8 cellular contexts compared by ENCODE assay signal in the genomic region with DNA sequence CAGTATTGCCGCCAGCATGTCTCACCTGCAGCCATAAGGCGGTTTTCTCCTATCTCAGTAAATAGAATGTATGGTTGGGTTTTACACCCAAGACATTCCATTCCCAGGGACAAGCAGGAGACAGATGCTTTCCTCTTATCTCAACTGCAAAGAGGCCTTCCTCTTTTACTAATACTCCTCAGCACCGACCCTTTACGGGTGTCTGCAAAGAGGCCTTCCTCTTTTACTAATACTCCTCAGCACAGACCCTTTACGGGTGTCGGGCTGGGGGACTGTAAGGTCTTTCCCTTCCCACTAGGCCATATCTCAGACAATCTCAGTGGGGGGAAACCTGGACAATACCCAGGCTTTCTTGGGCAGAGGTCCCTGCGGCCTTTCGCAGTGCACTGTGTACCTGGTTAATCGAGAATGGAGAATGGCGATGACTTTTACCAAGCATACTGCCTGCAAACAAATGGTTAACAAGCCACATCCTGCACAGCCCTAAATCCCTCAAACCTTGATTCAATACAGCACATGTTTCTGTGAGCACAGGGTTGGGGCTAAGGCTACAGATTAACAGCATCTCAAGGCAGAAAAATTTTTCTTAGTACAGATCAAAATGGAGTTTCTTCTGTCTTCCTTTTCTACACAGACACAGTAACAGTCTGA. TPM values are rescaled to one million over a fixed set of nuclear protein-coding genes. Genes with fewer than 3 reads are reported as not detected.
DNase-seq lines count a peak whose midpoint lies in the region; ATAC-seq and TF ChIP-seq lines count a peak whose summit lies in the region.
"Not testable (repeated sequence)": the region's sequence is repeated elsewhere in the genome, so short reads cannot be mapped to it uniquely, and the experiment has no call there.

No MANE protein-coding gene starts in this region.

- peak overlapping the region; percentile 84 to 93 for H3K4me3 Mint-ChIP-seq in activated T-cell treated with anti-CD3 and anti-CD28 coated beads, Interleukin-2, amount 50 U/mL, for 72 hours
- peak overlapping the region; percentile 99 for H3K4me3 Mint-ChIP-seq in natural killer cell
- H3K4me3 Mint-ChIP-seq in stimulated activated naive CD8-positive, alpha-beta T cell treated with anti-CD3 and anti-CD28 coated beads, Interleukin-15, Interleukin-2, amounts not matched to agents 100 ng/mL and 50 ng/mL, for 24 hours = peak overlapping the region; percentile 92

- H3K9me3 ChIP-seq in BLaER1 treated with 17β-estradiol and CSF1 and Interleukin-3, amounts not matched to agents 10 nM and 100 nM (replicated peaks in 1 of 11); HUES6 (ENCODE audit: control insufficient read depth, insufficient read depth, low read depth, low read length): not testable (repeated sequence)

- peaks cover 59 to 78% (median 70%) of the 10 kb centered on the region in 11 experiments; a peak in 21 of 22 replicates for H4K20me1 ChIP-seq in BLaER1 treated with 17β-estradiol and CSF1 and Interleukin-3, amounts not matched to agents 10 nM and 100 nM

- not testable (repeated sequence) for H3K9me3 Mint-ChIP-seq in activated T-cell treated with anti-CD3 and anti-CD28 coated beads, Interleukin-2, amount 50 U/mL, for 72 hours; natural killer cell; stimulated activated naive CD8-positive, alpha-beta T cell treated with anti-CD3 and anti-CD28 coated beads, Interleukin-15, Interleukin-2, amounts not matched to agents 100 ng/mL and 50 ng/mL, for 24 hours

- H3K4me3 ChIP-seq in BLaER1 treated with 17β-estradiol and CSF1 and Interleukin-3, amounts not matched to agents 10 nM and 100 nM = peak overlapping the region; percentile 73 to 99 (median 92)
- peak overlapping the region; percentile 84 for H3K4me3 ChIP-seq in HUES6 (ENCODE audit: low read depth, low read length)
- H3K4me3 ChIP-seq in dorsolateral prefrontal cortex = peak overlapping the region; percentile 47 to 100 (median 93)
- peak overlapping the region; percentile 85 for H3K4me3 ChIP-seq in iPS-11a (ENCODE audit: low read depth, low read length)

- H3K27ac Mint-ChIP-seq in activated T-cell treated with anti-CD3 and anti-CD28 coated beads, Interleukin-2, amount 50 U/mL, for 72 hours = peak overlapping the region; percentile 91
- peak overlapping the region; percentile 95 for H3K27ac Mint-ChIP-seq in natural killer cell
- peak overlapping the region; percentile 88 for H3K27ac Mint-ChIP-seq in stimulated activated naive CD8-positive, alpha-beta T cell treated with anti-CD3 and anti-CD28 coated beads, Interleukin-15, Interleukin-2, amounts not matched to agents 100 ng/mL and 50 ng/mL, for 24 hours

- not testable (repeated sequence) for TF ChIP-seq CTCF in dorsolateral prefrontal cortex (IDR thresholded peaks at IDR 0.05 in 54 of 56, conservative IDR thresholded peaks at IDR 0.05 in 2 of 56; ENCODE audit: low read depth in 1 of 56, partially characterized antibody in 56 of 56); natural killer cell (IDR thresholded peaks at IDR 0.05)

- peaks cover 44 to 74% (median 63%) of the 10 kb centered on the region in 10 experiments for H3K4me1 ChIP-seq in BLaER1 treated with 17β-estradiol and CSF1 and Interleukin-3, amounts not matched to agents 10 nM and 100 nM
- peaks cover 25% of the 10 kb centered on the region for H3K4me1 ChIP-seq in HUES6 (ENCODE audit: control insufficient read depth, insufficient read depth, low read length)

- peaks cover 56% of the 10 kb centered on the region for H3K4me1 Mint-ChIP-seq in activated T-cell treated with anti-CD3 and anti-CD28 coated beads, Interleukin-2, amount 50 U/mL, for 72 hours (ENCODE audit: low read depth)
- H3K4me1 Mint-ChIP-seq in natural killer cell = peaks cover 62 to 66% of the 10 kb centered on the region in 2 donors
- H3K4me1 Mint-ChIP-seq in stimulated activated naive CD8-positive, alpha-beta T cell treated with anti-CD3 and anti-CD28 coated beads, Interleukin-15, Interleukin-2, amounts not matched to agents 100 ng/mL and 50 ng/mL, for 24 hours (ENCODE audit: low read depth) = peaks cover 63% of the 10 kb centered on the region

- H3K27me3 ChIP-seq in BLaER1 treated with 17β-estradiol and CSF1 and Interleukin-3, amounts not matched to agents 10 nM and 100 nM; HUES6 (ENCODE audit: control insufficient read depth, insufficient read depth, low read length); dorsolateral prefrontal cortex: not testable (repeated sequence)

- H3K27me3 Mint-ChIP-seq in activated T-cell treated with anti-CD3 and anti-CD28 coated beads, Interleukin-2, amount 50 U/mL, for 72 hours (ENCODE audit: low read depth); natural killer cell (ENCODE audit: low read depth in 2 of 2); stimulated activated naive CD8-positive, alpha-beta T cell treated with anti-CD3 and anti-CD28 coated beads, Interleukin-15, Interleukin-2, amounts not matched to agents 100 ng/mL and 50 ng/mL, for 24 hours: not testable (repeated sequence)

- H3K27ac ChIP-seq in BLaER1 treated with 17β-estradiol and CSF1 and Interleukin-3, amounts not matched to agents 10 nM and 100 nM = peak overlapping the region; percentile 41 to 99 (median 95); a peak in 21 of 22 replicates
- H3K27ac ChIP-seq in HUES6 (ENCODE audit: low read depth, low read length) = not testable (repeated sequence)
- H3K27ac ChIP-seq in dorsolateral prefrontal cortex = peak overlapping the region in 19 of 59 donors; percentile 66 to 94 (median 80)

- not testable (repeated sequence) for H3K36me3 Mint-ChIP-seq in activated T-cell treated with anti-CD3 and anti-CD28 coated beads, Interleukin-2, amount 50 U/mL, for 72 hours (ENCODE audit: insufficient read depth in 2 of 2); natural killer cell
- peaks cover 36% of the 10 kb centered on the region for H3K36me3 Mint-ChIP-seq in stimulated activated naive CD8-positive, alpha-beta T cell treated with anti-CD3 and anti-CD28 coated beads, Interleukin-15, Interleukin-2, amounts not matched to agents 100 ng/mL and 50 ng/mL, for 24 hours (ENCODE audit: low read depth)

- not testable (repeated sequence) for ATAC-seq in activated T-cell treated with anti-CD3 and anti-CD28 coated beads, Interleukin-2, amount 50 U/mL, for 72 hours (replicated peaks in 1 of 2); natural killer cell

- DNase-seq in RKO (ENCODE audit: low spot score) (peak; percentile 22), dorsolateral prefrontal cortex (peak in 1 of 10 donors; percentile 19)
- DNase-seq in activated T-cell treated with anti-CD3 and anti-CD28 coated beads, Interleukin-2, amount 50 U/mL, for 72 hours = peak; percentile 17 to 25
- DNase-seq in natural killer cell = not testable (repeated sequence)

- H3K4me2 ChIP-seq in BLaER1 treated with 17β-estradiol and CSF1 and Interleukin-3, amounts not matched to agents 10 nM and 100 nM = peak overlapping the region; percentile 87 to 98 (median 95)

- H3K36me3 ChIP-seq in BLaER1 treated with 17β-estradiol and CSF1 and Interleukin-3, amounts not matched to agents 10 nM and 100 nM = peaks cover 49 to 58% (median 55%) of the 10 kb centered on the region in 11 experiments
- peaks cover 39% of the 10 kb centered on the region for H3K36me3 ChIP-seq in HUES6 (ENCODE audit: control insufficient read depth, insufficient read depth, low read length)

- intact Hi-C loops in dorsolateral prefrontal cortex (cut with DNase I) = loop anchor here (5.0 to 10.0 kb wide), 4 partner anchors 209 to 339 kb away; partner anchors contain the start of gene XYLB (in 2 of the 2)
- intact Hi-C loops in natural killer cell (cut with micrococcal nuclease) = loop anchor here (2.0 kb wide), 1 partner anchor 1143 kb away; the partner anchor contains the start of genes EPM2AIP1 and MLH1

- peak overlapping the region; percentile 80 to 99 (median 97) for H3K9ac ChIP-seq in BLaER1 treated with 17β-estradiol and CSF1 and Interleukin-3, amounts not matched to agents 10 nM and 100 nM
- H3K9ac ChIP-seq in HUES6 (ENCODE audit: low read length) = peak overlapping the region; percentile 67

RNA-seq across cellular contexts. Expression of gene ACAA1, which starts 1.2 kb away (rescaled TPM):
- 10 to 100 TPM; 49.7 to 52.9 TPM for total RNA-seq in activated T-cell treated with anti-CD3 and anti-CD28 coated beads, Interleukin-2, amount 50 U/mL, for 72 hours
- total RNA-seq in dorsolateral prefrontal cortex (100 to 1,000 TPM in 2 of 120 experiments, 10 to 100 TPM in 118; 60.8 to 105 (median 80.7) TPM), natural killer cell (100 to 1,000 TPM in 1 of 3 donors, 10 to 100 TPM in 2; 79.4 to 101 (median 93.9) TPM)

RNA-seq across cellular contexts. Expression of gene MYD88, which starts 2.7 kb away (rescaled TPM):
- total RNA-seq in activated T-cell treated with anti-CD3 and anti-CD28 coated beads, Interleukin-2, amount 50 U/mL, for 72 hours = 10 to 100 TPM; 27.3 to 38.2 TPM
- total RNA-seq in dorsolateral prefrontal cortex (10 to 100 TPM in 15 of 120 experiments, 1 to 10 TPM in 105; 2.0 to 22.0 (median 6.7) TPM), natural killer cell (10 to 100 TPM; 60.5 to 71.0 (median 67.7) TPM)

RNA-seq across cellular contexts. Expression of gene OXSR1, which starts 29.6 kb away (rescaled TPM):
- 10 to 100 TPM; 46.3 to 51.8 TPM for total RNA-seq in activated T-cell treated with anti-CD3 and anti-CD28 coated beads, Interleukin-2, amount 50 U/mL, for 72 hours
- total RNA-seq in dorsolateral prefrontal cortex (10 to 100 TPM; 22.6 to 47.5 (median 31.4) TPM), natural killer cell (10 to 100 TPM; 37.2 to 46.1 (median 44.0) TPM)
